ENCODE assay signal across 1 cellular context in the genomic region with DNA sequence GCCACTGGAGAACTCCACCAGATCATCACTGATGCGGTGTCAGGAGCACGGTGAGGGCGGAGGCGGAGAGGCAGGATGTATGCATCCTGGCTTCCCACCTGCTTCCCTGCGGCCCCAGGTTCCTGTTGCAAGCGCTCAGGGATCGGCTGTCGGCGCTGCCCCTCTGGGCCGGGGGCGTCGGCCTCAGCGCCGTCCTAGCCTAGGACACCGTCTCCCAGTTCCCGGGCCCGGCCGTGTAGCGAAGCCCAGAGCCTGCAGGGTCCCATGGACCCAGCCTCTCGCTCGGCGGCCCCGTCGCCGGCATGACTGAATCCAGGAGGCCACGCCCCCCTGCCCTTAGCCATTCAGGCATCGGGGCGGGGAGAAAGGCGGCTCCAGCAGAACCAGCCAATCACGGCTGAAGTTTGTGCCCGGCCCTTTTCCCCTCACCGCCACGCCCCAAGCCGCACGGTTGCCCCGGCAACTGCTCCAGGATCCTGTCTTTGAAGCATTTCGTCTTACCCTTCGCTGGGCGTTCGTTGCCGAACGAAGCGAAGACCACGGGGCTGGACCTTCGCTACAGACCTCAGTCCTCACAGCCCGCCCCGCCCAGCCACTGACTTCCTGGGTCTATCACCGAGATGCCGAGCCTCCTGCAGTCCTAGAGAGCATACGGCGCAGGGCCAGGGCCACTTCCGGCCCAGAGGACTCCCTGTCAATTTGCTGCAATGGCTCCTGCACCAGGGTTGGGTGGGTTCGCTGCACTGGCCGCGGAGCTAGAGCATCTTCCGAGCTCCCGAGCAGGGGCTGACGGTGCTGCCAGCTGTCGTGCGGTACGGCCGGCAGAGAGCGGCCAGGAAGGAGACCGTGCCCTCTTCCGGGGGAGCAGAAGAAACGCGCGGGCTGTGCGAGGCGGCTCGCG.
TF ChIP-seq lines count a peak whose summit lies in the region.

No MANE protein-coding gene starts in this region.

TF ChIP-seq in HepG2, 621 proteins besides CTCF, POLR2A, EP300 and RAD21 (continued from another document and continues in another):
- TF ChIP-seq ZNF260 (CRISPR knock-in tag; IDR thresholded peaks at IDR 0.05; ENCODE audit: borderline replicate concordance, low read depth) (no peak), MYC (CRISPR knock-in tag; IDR thresholded peaks at IDR 0.05; ENCODE audit: borderline replicate concordance) (peak; percentile 37; the same call in 1 of the 2 replicates), ZNF205 (CRISPR knock-in tag; IDR thresholded peaks at IDR 0.05) (0 out of 2 replicates have a peak, but pooled peaks have one; percentile 27), ZNF780A (CRISPR knock-in tag; IDR thresholded peaks at IDR 0.05) (no peak), ZFP82 (CRISPR knock-in tag; IDR thresholded peaks at IDR 0.05; ENCODE audit: borderline replicate concordance) (no peak), ZNF839 (CRISPR knock-in tag; IDR thresholded peaks at IDR 0.05; ENCODE audit: borderline replicate concordance) (no peak; the same call in 1 of the 2 replicates), NFE2 (CRISPR knock-in tag; IDR thresholded peaks at IDR 0.05) (no peak), ZBTB38 (CRISPR knock-in tag; IDR thresholded peaks at IDR 0.05) (peak; percentile 53; the same call in 1 of the 2 replicates), ZFAT (CRISPR knock-in tag; conservative IDR thresholded peaks at IDR 0.05) (no peak), LRRFIP1 (CRISPR knock-in tag; conservative IDR thresholded peaks at IDR 0.05) (no peak), NFRKB (IDR thresholded peaks at IDR 0.05) (no peak), USF2 (IDR thresholded peaks at IDR 0.05; ENCODE audit: low read depth, low read length) (no peak), USF2 (CRISPR knock-in tag; IDR thresholded peaks at IDR 0.05; ENCODE audit: borderline replicate concordance) (no peak; the same call in 1 of the 2 replicates), SNAI1 (CRISPR knock-in tag; IDR thresholded peaks at IDR 0.05; ENCODE audit: borderline replicate concordance) (no peak), HOXA9 (CRISPR knock-in tag; IDR thresholded peaks at IDR 0.05; ENCODE audit: borderline replicate concordance) (peak; percentile 7; the same call in 1 of the 2 replicates), ZNF501 (CRISPR knock-in tag; IDR thresholded peaks at IDR 0.05) (peak; percentile 86), HMGXB3 (CRISPR knock-in tag; IDR thresholded peaks at IDR 0.05; ENCODE audit: borderline replicate concordance) (no peak), MXI1 (IDR thresholded peaks at IDR 0.05; ENCODE audit: borderline replicate concordance, low read depth, low read length) (peak; percentile 91; the same call in 2 of the 3 replicates), IKZF1 (IDR thresholded peaks at IDR 0.05) (no peak), SMAD3 (CRISPR knock-in tag; IDR thresholded peaks at IDR 0.05) (no peak), TCF7 (IDR thresholded peaks at IDR 0.05; ENCODE audit: low read depth) (no peak), SALL1 (CRISPR knock-in tag; IDR thresholded peaks at IDR 0.05) (peak; percentile 67), ZNF841 (CRISPR knock-in tag; IDR thresholded peaks at IDR 0.05; ENCODE audit: borderline replicate concordance) (no peak), ARNTL (CRISPR knock-in tag; IDR thresholded peaks at IDR 0.05) (no peak), ZNF816 (CRISPR knock-in tag; IDR thresholded peaks at IDR 0.05; ENCODE audit: borderline replicate concordance) (no peak), ZNF740 (CRISPR knock-in tag; IDR thresholded peaks at IDR 0.05) (no peak), RFX1 (IDR thresholded peaks at IDR 0.05) (peak; percentile 95), POLR2AphosphoS2 (IDR thresholded peaks at IDR 0.05; ENCODE audit: low read depth, low read length) (no peak), KLF9 (CRISPR knock-in tag; IDR thresholded peaks at IDR 0.05; ENCODE audit: low read depth) (peak; percentile 65; the same call in 1 of the 2 replicates), ZNF280B (CRISPR knock-in tag; IDR thresholded peaks at IDR 0.05; ENCODE audit: borderline replicate concordance) (peak; percentile 85; the same call in 1 of the 2 replicates), ZFP91 (CRISPR knock-in tag; IDR thresholded peaks at IDR 0.05; ENCODE audit: borderline replicate concordance) (peak; percentile 63; the same call in 1 of the 2 replicates), REL (CRISPR knock-in tag; conservative IDR thresholded peaks at IDR 0.05) (0 out of 2 replicates have a peak, but pooled peaks have one; percentile 68), REPIN1 (CRISPR knock-in tag; IDR thresholded peaks at IDR 0.05; ENCODE audit: borderline replicate concordance, low read depth) (no peak), PBX2 (CRISPR knock-in tag; IDR thresholded peaks at IDR 0.05) (no peak), SOX13 (IDR thresholded peaks at IDR 0.05) (no peak), SOX13 (CRISPR knock-in tag; conservative IDR thresholded peaks at IDR 0.05 in 1 of 2, IDR thresholded peaks at IDR 0.05 in 1 of 2) (no peak), ZNF143 (CRISPR knock-in tag; IDR thresholded peaks at IDR 0.05) (no peak), ZFP90 (CRISPR knock-in tag; IDR thresholded peaks at IDR 0.05; ENCODE audit: borderline replicate concordance) (0 out of 2 replicates have a peak, but pooled peaks have one; percentile 82), TOPORS (CRISPR knock-in tag; IDR thresholded peaks at IDR 0.05) (peak; percentile 22), KLF12 (CRISPR knock-in tag; IDR thresholded peaks at IDR 0.05; ENCODE audit: borderline replicate concordance) (peak; percentile 73), PAWR (CRISPR knock-in tag; IDR thresholded peaks at IDR 0.05; ENCODE audit: borderline replicate concordance) (no peak), BRCA1 (CRISPR knock-in tag; IDR thresholded peaks at IDR 0.05) (no peak), NFYB (CRISPR knock-in tag; IDR thresholded peaks at IDR 0.05) (peak; percentile 74), ZNF343 (CRISPR knock-in tag; IDR thresholded peaks at IDR 0.05) (no peak; the same call in 1 of the 2 replicates), ATF1 (CRISPR knock-in tag; IDR thresholded peaks at IDR 0.05) (no peak; the same call in 1 of the 2 replicates)
- TF ChIP-seq, protein P1, sequence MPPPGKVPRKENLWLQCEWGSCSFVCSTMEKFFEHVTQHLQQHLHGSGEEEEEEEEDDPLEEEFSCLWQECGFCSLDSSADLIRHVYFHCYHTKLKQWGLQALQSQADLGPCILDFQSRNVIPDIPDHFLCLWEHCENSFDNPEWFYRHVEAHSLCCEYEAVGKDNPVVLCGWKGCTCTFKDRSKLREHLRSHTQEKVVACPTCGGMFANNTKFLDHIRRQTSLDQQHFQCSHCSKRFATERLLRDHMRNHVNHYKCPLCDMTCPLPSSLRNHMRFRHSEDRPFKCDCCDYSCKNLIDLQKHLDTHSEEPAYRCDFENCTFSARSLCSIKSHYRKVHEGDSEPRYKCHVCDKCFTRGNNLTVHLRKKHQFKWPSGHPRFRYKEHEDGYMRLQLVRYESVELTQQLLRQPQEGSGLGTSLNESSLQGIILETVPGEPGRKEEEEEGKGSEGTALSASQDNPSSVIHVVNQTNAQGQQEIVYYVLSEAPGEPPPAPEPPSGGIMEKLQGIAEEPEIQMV (CRISPR knock-in tag; IDR thresholded peaks at IDR 0.05; ENCODE audit: low read depth): no peak
